ENCODE assay signal across 20 cellular contexts in genomic region chr10:78320990-78321389, GRCh38.
"Had no signal": no experiment of that assay in that cellular context is flagged by ENCODE, and none has a peak within 500 bp of the region (broad histone marks: within the 10 kb centered on the region; RNA-seq: fewer than 3 reads in every experiment).

No MANE protein-coding gene starts in this region.

- H3K27me3 ChIP-seq: gastrocnemius medialis, neutrophil, spleen had no signal

- H3K9me3 ChIP-seq: gastrocnemius medialis, neutrophil had no signal

- H3K4me1 ChIP-seq: spleen had no signal

- DNase-seq: activated CD4-positive, alpha-beta T cell treated with anti-CD3 and anti-CD28 coated beads, Interleukin-2, amount 10 ng/mL, durations not matched to agents 24 days and 14 days; activated naive CD4-positive, alpha-beta T cell treated with Interleukin-2 at 50 U/mL for 16 hours; activated naive CD8-positive, alpha-beta T cell treated with anti-CD3 and anti-CD28 coated beads, Interleukin-2, amount 50 U/mL, for 24 hours; activated T-cell treated with anti-CD3 and anti-CD28 coated beads for 4 hours; aorta; brain microvascular endothelial cell; gastrocnemius medialis; kidney glomerular epithelial cell; left ventricle myocardium inferior; mucosa of descending colon; naive B cell; spleen; stimulated activated CD4-positive, alpha-beta T cell treated with anti-CD3 and anti-CD28 coated beads, Interleukin-4, amount 100 ng/mL, for 4 hours; stimulated activated naive B cell treated with anti-CD40 and anti-IgM and Interleukin-4, amounts not matched to agents 10 μg/mL and 1 μg/mL and 100 μg/mL, for 72 hours; T-helper 9 cell had no signal

- H3K27ac Mint-ChIP-seq: activated CD4-positive, alpha-beta T cell treated with anti-CD3 and anti-CD28 coated beads, Interleukin-2, amount 10 ng/mL, durations not matched to agents 24 days and 14 days; activated naive CD8-positive, alpha-beta T cell treated with anti-CD3 and anti-CD28 coated beads, Interleukin-2, amount 50 U/mL, for 24 hours; activated T-helper 2 cell treated with anti-CD3 and anti-CD28 coated beads, Interferon-gamma antibody, Interleukin-2, Interleukin-4, amounts not matched to agents 10 μg/mL and 5 μg/mL and 100 μg/mL, durations not matched to agents 14 hours and 24 hours and 36 hours; stimulated activated naive B cell treated with anti-CD40 and anti-IgM and Interleukin-4, amounts not matched to agents 10 μg/mL and 1 μg/mL and 100 μg/mL, for 72 hours had no signal

- H3K4me3 Mint-ChIP-seq: activated CD4-positive, alpha-beta T cell treated with anti-CD3 and anti-CD28 coated beads, Interleukin-2, amount 10 ng/mL, durations not matched to agents 24 days and 14 days; activated naive CD8-positive, alpha-beta T cell treated with anti-CD3 and anti-CD28 coated beads, Interleukin-2, amount 50 U/mL, for 24 hours; central memory CD8-positive, alpha-beta T cell; naive B cell; stimulated activated naive B cell treated with anti-CD40 and anti-IgM and Interleukin-4, amounts not matched to agents 10 μg/mL and 1 μg/mL and 100 μg/mL, for 72 hours had no signal

- ATAC-seq: activated naive CD8-positive, alpha-beta T cell treated with anti-CD3 and anti-CD28 coated beads, Interleukin-2, amount 50 U/mL, for 24 hours; gastrocnemius medialis; mucosa of descending colon; stimulated activated naive B cell treated with anti-CD40 and anti-IgM and Interleukin-4, amounts not matched to agents 10 μg/mL and 1 μg/mL and 100 μg/mL, for 72 hours had no signal

- H3K4me3 ChIP-seq: coronary artery, gastrocnemius medialis, left ventricle myocardium inferior, mucosa of descending colon, spleen, thoracic aorta had no signal

- H3K36me3 ChIP-seq: brain microvascular endothelial cell, gastrocnemius medialis, left ventricle myocardium inferior, neutrophil, spleen, thoracic aorta had no signal

- H3K27ac ChIP-seq: brain microvascular endothelial cell, coronary artery, gastrocnemius medialis, left ventricle myocardium inferior, neutrophil, spleen, thoracic aorta had no signal

- H3K4me1 Mint-ChIP-seq: activated naive CD8-positive, alpha-beta T cell treated with anti-CD3 and anti-CD28 coated beads, Interleukin-2, amount 50 U/mL, for 24 hours; naive B cell had no signal

- H3K27me3 Mint-ChIP-seq: activated naive CD8-positive, alpha-beta T cell treated with anti-CD3 and anti-CD28 coated beads, Interleukin-2, amount 50 U/mL, for 24 hours; central memory CD8-positive, alpha-beta T cell; naive B cell had no signal
